ENCODE assay signal across 8 cellular contexts in the genomic region with DNA sequence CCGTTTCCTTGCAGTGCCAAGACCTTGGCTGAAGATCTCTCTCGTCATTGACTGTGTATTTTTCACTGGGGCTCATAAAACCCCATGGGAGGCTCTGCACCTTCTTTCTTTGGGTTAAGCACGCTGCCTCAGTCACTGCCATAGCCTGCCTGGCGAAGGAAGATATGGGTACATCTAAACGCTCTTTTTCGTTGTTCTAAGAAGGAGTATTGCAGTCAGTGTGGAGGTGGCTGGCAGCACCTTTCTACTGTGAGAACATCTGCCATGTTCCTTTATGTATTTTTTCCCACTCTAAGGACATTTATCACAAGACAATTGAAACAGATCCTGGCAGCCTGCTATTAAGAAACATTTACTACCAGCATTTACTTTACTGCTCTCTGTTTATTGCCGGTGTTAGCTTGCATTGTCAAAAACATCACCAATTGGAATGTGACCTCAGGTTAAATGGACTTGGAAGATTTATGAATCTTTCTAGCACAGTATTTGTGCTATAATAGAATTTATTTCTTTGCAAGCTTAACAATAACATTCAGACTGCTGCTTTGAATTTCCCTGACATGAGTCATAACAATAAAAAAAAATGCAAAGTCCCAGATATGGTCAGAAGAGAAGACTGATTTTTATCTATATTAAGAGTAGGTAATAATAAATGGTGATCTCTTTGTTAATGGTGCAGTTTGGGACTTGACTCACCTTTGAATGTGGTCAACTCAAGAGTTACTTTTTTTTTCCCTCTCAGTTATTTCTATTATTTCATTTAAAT.
DNase-seq lines count a peak whose midpoint lies in the region; ATAC-seq and TF ChIP-seq lines count a peak whose summit lies in the region.

No MANE protein-coding gene starts in this region.

- H3K4me1 Mint-ChIP-seq in activated CD4-positive, alpha-beta T cell treated with anti-CD3 and anti-CD28 coated beads for 36 hours = peaks cover 3% of the 10 kb centered on the region

- H3K9me3 Mint-ChIP-seq in activated CD4-positive, alpha-beta T cell treated with anti-CD3 and anti-CD28 coated beads for 36 hours (ENCODE audit: low read depth) = peaks cover 10% of the 10 kb centered on the region

- H3K4me3 ChIP-seq in AG10803 (ENCODE audit: low read length) = no peak overlapping the region
- H3K4me3 ChIP-seq in kidney epithelial cell (ENCODE audit: low read depth, low read length) = no peak overlapping the region
- no peak overlapping the region for H3K4me3 ChIP-seq in ovary

- intact Hi-C loops in activated CD4-positive, alpha-beta T cell treated with anti-CD3 and anti-CD28 coated beads for 36 hours (cut with DNase I, micrococcal nuclease) = no loop called here
- intact Hi-C loops in ovary (cut with DNase I) = no loop called here

- H3K27me3 Mint-ChIP-seq in activated CD4-positive, alpha-beta T cell treated with anti-CD3 and anti-CD28 coated beads for 36 hours = peaks cover 5% of the 10 kb centered on the region

- no peaks in the 10 kb centered on the region for H3K9me3 ChIP-seq in ovary

- DNase-seq in AG10803 (ENCODE audit: low read depth) (peak; percentile 83), RWPE1 (ENCODE audit: low spot score) (peak; percentile 63), kidney epithelial cell (ENCODE audit: low read depth) (peak; percentile 64), DMS79 (lab: John Stamatoyannopoulos, UW) (no peak), ovary (no peak)
- DNase-seq in activated CD4-positive, alpha-beta T cell treated with anti-CD3 and anti-CD28 coated beads for 36 hours = no peak

- peak overlapping the region; percentile 73 for H3K27ac ChIP-seq in RWPE1
- no peak overlapping the region for H3K27ac ChIP-seq in ovary

- no peaks in the 10 kb centered on the region for H3K4me1 ChIP-seq in ovary (ENCODE audit: insufficient read depth)

- H3K27ac Mint-ChIP-seq in activated CD4-positive, alpha-beta T cell treated with anti-CD3 and anti-CD28 coated beads for 36 hours = no peak overlapping the region

- no peaks in the 10 kb centered on the region for H3K36me3 ChIP-seq in kidney epithelial cell (ENCODE audit: control insufficient read depth, insufficient read depth, low read length)
- H3K36me3 ChIP-seq in ovary = no peaks in the 10 kb centered on the region

- no peak for TF ChIP-seq EP300 in ovary (IDR thresholded peaks at IDR 0.05)

- no peak for TF ChIP-seq CTCF in AG10803 (conservative IDR thresholded peaks at IDR 0.05; ENCODE audit: low read length)
- TF ChIP-seq CTCF in RWPE1 (conservative IDR thresholded peaks at IDR 0.05; ENCODE audit: low read depth) = no peak
- no peak for TF ChIP-seq CTCF in kidney epithelial cell (IDR thresholded peaks at IDR 0.05; ENCODE audit: insufficient read depth, low read length, poor library complexity, severe bottlenecking)
- no peak for TF ChIP-seq CTCF in ovary (IDR thresholded peaks at IDR 0.05)

- CTCF ChIA-PET in RWPE1 (lab: Yijun Ruan, JAX) = interaction anchor here (0.6 to 1.0 kb wide), 2 partner anchors 47 to 1869 kb away, joined by 3 read pairs; no protein-coding TSS in a partner anchor
- CTCF ChIA-PET in activated CD4-positive, alpha-beta T cell treated with anti-CD3 and anti-CD28 coated beads for 36 hours (lab: Charles Lee) = no interaction called here

- no peak overlapping the region for H3K4me3 Mint-ChIP-seq in activated CD4-positive, alpha-beta T cell treated with anti-CD3 and anti-CD28 coated beads for 36 hours

- peaks cover 2% of the 10 kb centered on the region for H3K36me3 Mint-ChIP-seq in activated CD4-positive, alpha-beta T cell treated with anti-CD3 and anti-CD28 coated beads for 36 hours (ENCODE audit: low read depth)

- ATAC-seq in HG02759 (IDR thresholded peaks at IDR 0.05; ENCODE audit: unreplicated experiment) (peak; percentile 62), HG02973 (IDR thresholded peaks at IDR 0.05; ENCODE audit: unreplicated experiment) (no peak)
- ATAC-seq in activated CD4-positive, alpha-beta T cell treated with anti-CD3 and anti-CD28 coated beads for 36 hours = no peak

- TF ChIP-seq POLR2A in ovary (IDR thresholded peaks at IDR 0.05) = no peak

- 57 to 65% (median 64%) methylated on average over 7 of the region's 7 CpGs for WGBS in ovary, 3 donors

- POLR2A ChIA-PET in RWPE1 (lab: Yijun Ruan, JAX; ENCODE audit: low non-redundant PET) = no interaction called here
- POLR2A ChIA-PET in activated CD4-positive, alpha-beta T cell treated with anti-CD3 and anti-CD28 coated beads for 36 hours (lab: Charles Lee) = no interaction called here

- no peaks in the 10 kb centered on the region for H3K27me3 ChIP-seq in kidney epithelial cell (ENCODE audit: control insufficient read depth, insufficient read depth, low read length)
- no peaks in the 10 kb centered on the region for H3K27me3 ChIP-seq in ovary

Comparison
In these comparisons a context has a peak if more than half of its experiments do, and no peak if none do; other contexts are left out.
1. DNase-seq: peak in AG10803 (single experiment), RWPE1 (single experiment) and kidney epithelial cell (single experiment); none in DMS79 (single experiment), activated CD4-positive, alpha-beta T cell treated with anti-CD3 and anti-CD28 coated beads for 36 hours (single experiment) and ovary (0 of 5).